Comparison of ENCODE assay signal across 2 cellular contexts in the genomic region with DNA sequence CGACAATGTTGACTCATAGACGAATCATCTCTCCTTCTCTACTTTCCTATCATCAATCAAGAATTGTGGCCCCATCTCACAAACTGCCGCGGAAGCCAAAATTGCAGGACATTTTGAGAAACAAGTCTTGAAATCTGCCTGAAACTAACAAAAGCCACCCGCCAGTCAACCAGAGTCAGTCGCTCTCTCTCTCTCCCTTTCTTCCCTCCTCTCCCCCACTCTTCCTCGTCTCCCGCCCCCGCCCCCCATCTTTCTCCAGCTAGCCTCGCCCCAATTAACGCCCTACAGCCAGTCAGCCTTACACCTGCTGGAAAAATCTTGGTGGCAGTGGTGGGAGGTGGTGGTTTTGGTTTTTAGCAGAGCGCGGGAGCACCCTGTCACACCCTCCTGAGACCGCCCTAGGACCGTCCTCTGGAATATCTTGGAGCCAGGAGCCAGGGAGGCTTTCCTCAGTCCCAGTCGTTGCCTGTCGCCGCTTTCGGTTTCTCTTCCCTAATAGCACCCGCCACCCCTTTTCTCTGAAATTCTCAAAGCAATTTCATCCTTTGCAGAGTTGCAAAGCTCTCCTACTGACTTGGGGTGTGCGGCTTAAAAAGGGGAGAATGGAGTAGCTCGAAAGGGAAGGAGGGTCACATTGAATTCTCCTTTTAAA.
A peak's percentile ranks its signal among the peaks of the same experiment; 100 is the strongest.
TF ChIP-seq lines count a peak whose summit lies in the region.

No MANE protein-coding gene starts in this region.

TF ChIP-seq in IMR-90, 13 proteins besides CTCF, POLR2A, EP300 and RAD21:
- no peak for TF ChIP-seq RCOR1 (IDR thresholded peaks at IDR 0.05; ENCODE audit: insufficient replicate concordance, low read length)
- TF ChIP-seq CEBPB (IDR thresholded peaks at IDR 0.05; ENCODE audit: low read depth, low read length): no peak
- TF ChIP-seq RFX5 (IDR thresholded peaks at IDR 0.05; ENCODE audit: low read depth, low read length): no peak
- no peak for TF ChIP-seq MAFK (IDR thresholded peaks at IDR 0.05; ENCODE audit: low read depth, low read length)
- no peak for TF ChIP-seq MXI1 (IDR thresholded peaks at IDR 0.05; ENCODE audit: borderline replicate concordance, low read depth, low read length)
- no peak for TF ChIP-seq BHLHE40 (IDR thresholded peaks at IDR 0.05; ENCODE audit: low read depth, low read length)
- TF ChIP-seq CHD1 (IDR thresholded peaks at IDR 0.05; ENCODE audit: low read depth, low read length): no peak
- TF ChIP-seq NFE2L2 (IDR thresholded peaks at IDR 0.05; ENCODE audit: low read depth, low read length): no peak
- no peak for TF ChIP-seq ELK1 (IDR thresholded peaks at IDR 0.05; ENCODE audit: borderline replicate concordance, low read depth, low read length)
- TF ChIP-seq SMC3 (IDR thresholded peaks at IDR 0.05; ENCODE audit: low read depth, low read length): no peak
- TF ChIP-seq FOS (IDR thresholded peaks at IDR 0.05; ENCODE audit: low read depth, low read length): no peak
- TF ChIP-seq MAZ (IDR thresholded peaks at IDR 0.05; ENCODE audit: borderline replicate concordance, low read depth, low read length): no peak
- TF ChIP-seq, protein P1, sequence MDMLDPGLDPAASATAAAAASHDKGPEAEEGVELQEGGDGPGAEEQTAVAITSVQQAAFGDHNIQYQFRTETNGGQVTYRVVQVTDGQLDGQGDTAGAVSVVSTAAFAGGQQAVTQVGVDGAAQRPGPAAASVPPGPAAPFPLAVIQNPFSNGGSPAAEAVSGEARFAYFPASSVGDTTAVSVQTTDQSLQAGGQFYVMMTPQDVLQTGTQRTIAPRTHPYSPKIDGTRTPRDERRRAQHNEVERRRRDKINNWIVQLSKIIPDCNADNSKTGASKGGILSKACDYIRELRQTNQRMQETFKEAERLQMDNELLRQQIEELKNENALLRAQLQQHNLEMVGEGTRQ (IDR thresholded peaks at IDR 0.05; ENCODE audit: low read depth, low read length): no peak

TF ChIP-seq in GM12878, 131 proteins besides CTCF, POLR2A, EP300 and RAD21:
- TF ChIP-seq POLR2AphosphoS2 (IDR thresholded peaks at IDR 0.05; ENCODE audit: low read depth, low read length) (no peak), IKZF1 (conservative IDR thresholded peaks at IDR 0.05) (0 out of 2 replicates have a peak, but pooled peaks have one; percentile 32), IRF3 (IDR thresholded peaks at IDR 0.05) (no peak), JUNB (IDR thresholded peaks at IDR 0.05) (no peak)
